ENCODE assay signal across 18 cellular contexts in genomic region chr3:116939550-116939949, GRCh38.
DNase-seq lines count a peak whose midpoint lies in the region; FAIRE-seq and TF ChIP-seq lines count a peak whose summit lies in the region.
"Had no signal": no experiment of that assay in that cellular context is flagged by ENCODE, and none has a peak within 500 bp of the region (broad histone marks: within the 10 kb centered on the region; RNA-seq: fewer than 3 reads in every experiment).

No MANE protein-coding gene starts in this region.

- H3K27ac ChIP-seq in mesendoderm (ENCODE audit: low read depth, low read length) = no peak overlapping the region
- H3K27ac ChIP-seq in small intestine (ENCODE audit: low read depth in 1 of 2, low read length in 1 of 2) = no peak overlapping the region
- H3K27ac ChIP-seq in uterus = no peak overlapping the region
- H3K27ac ChIP-seq: C4-2B, GM23248 had no signal

- H3K23ac ChIP-seq in mesendoderm (ENCODE audit: low read length) = no peak overlapping the region

- TF ChIP-seq POLR2A in uterus (IDR thresholded peaks at IDR 0.05) = no peak

- no peak for FAIRE-seq in bronchial epithelial cell (lab: Jason Lieb, UNC)
- FAIRE-seq in small intestine (lab: Jason Lieb, UNC) = no peak
- FAIRE-seq: D721Med, G401.6, GM12891, H54 had no signal

- H3K4me3 ChIP-seq in bronchial epithelial cell (ENCODE audit: low read depth, low read length) (no peak overlapping the region), mesendoderm (ENCODE audit: low read length) (no peak overlapping the region), small intestine (ENCODE audit: low read depth in 1 of 2, low read length in 2 of 2) (no peak overlapping the region), uterus (no peak overlapping the region)
- H3K4me3 ChIP-seq: GM23248 had no signal

- intact Hi-C loops in Calu3 (cut with micrococcal nuclease; ENCODE audit: unreplicated experiment) = no loop called here
- intact Hi-C loops in uterus (cut with DNase I; ENCODE audit: low total_unique reads) = no loop called here

- H4K8ac ChIP-seq in mesendoderm (ENCODE audit: low read depth, low read length) = no peak overlapping the region

- no TSS peak for BruUV-seq in Calu3 (replicated peaks; lab: Mats Ljungman, UMichigan)

- no peak overlapping the region for H3K4ac ChIP-seq in mesendoderm (ENCODE audit: low read depth, low read length)

- DNase-seq in Calu3 (peak; percentile 53), bronchial epithelial cell (ENCODE audit: low read depth) (peak; percentile 70), mesendoderm (peak; percentile 14), small intestine (peak; percentile 5), uterus (no peak), cortex of kidney (lab: John Stamatoyannopoulos, UW) (no peak), type B pancreatic cell (ENCODE audit: extremely low spot score, unreplicated experiment) (no peak)
- DNase-seq: ACHN; CD4-positive, alpha-beta memory T cell; DMS153; DMS79 treated with DMSO at 0.1 percent for 48 hours; GM23248 had no signal

- H3K9me3 Mint-ChIP-seq in Calu3 (ENCODE audit: low read depth, unreplicated experiment) = no peaks in the 10 kb centered on the region
- H3K9me3 Mint-ChIP-seq in type B pancreatic cell = peaks cover 9% of the 10 kb centered on the region

- no peak overlapping the region for H3K18ac ChIP-seq in mesendoderm (ENCODE audit: low read length)

- no peak for TF ChIP-seq CTCF in Calu3 (IDR thresholded peaks at IDR 0.05; ENCODE audit: unreplicated experiment)
- TF ChIP-seq CTCF in bronchial epithelial cell (IDR thresholded peaks at IDR 0.05; ENCODE audit: insufficient read depth, low read length, severe bottlenecking) = no peak
- no peak for TF ChIP-seq CTCF in uterus (IDR thresholded peaks at IDR 0.05)
- TF ChIP-seq CTCF in type B pancreatic cell (conservative IDR thresholded peaks at IDR 0.05) = no peak

- H2AK5ac ChIP-seq in mesendoderm (ENCODE audit: low read length) = no peak overlapping the region

- H3K36me3 ChIP-seq in bronchial epithelial cell (ENCODE audit: control insufficient read depth, insufficient read depth, low read length) (no peaks in the 10 kb centered on the region), mesendoderm (ENCODE audit: control insufficient read depth, insufficient read depth, low read length) (no peaks in the 10 kb centered on the region), small intestine (ENCODE audit: control insufficient read depth in 2 of 2, insufficient read depth in 2 of 2, low read length in 2 of 2) (no peaks in the 10 kb centered on the region), uterus (no peaks in the 10 kb centered on the region)

- H2BK5ac ChIP-seq in mesendoderm (ENCODE audit: low read length) = no peak overlapping the region

- no peaks in the 10 kb centered on the region for H3K79me2 ChIP-seq in mesendoderm (ENCODE audit: control insufficient read depth, insufficient read depth, low read length)

- no peak overlapping the region for H2BK120ac ChIP-seq in mesendoderm (ENCODE audit: low read depth, low read length)

- no peak overlapping the region for H4K5ac ChIP-seq in mesendoderm (ENCODE audit: low read length)

- H3K56ac ChIP-seq in mesendoderm (ENCODE audit: low read length) = peak overlapping the region; percentile 25

- H3K4me1 ChIP-seq in mesendoderm (ENCODE audit: control insufficient read depth, low read depth, low read length) (peaks cover 4% of the 10 kb centered on the region), small intestine (ENCODE audit: control insufficient read depth in 2 of 2, insufficient read depth in 1 of 2, low read depth in 1 of 2, low read length in 1 of 2) (no peaks in the 10 kb centered on the region), uterus (no peaks in the 10 kb centered on the region)

- H3K4me3 Mint-ChIP-seq in Calu3 (ENCODE audit: low read depth, unreplicated experiment) = no peak overlapping the region
- H3K4me3 Mint-ChIP-seq in type B pancreatic cell = no peak overlapping the region
- H3K4me3 Mint-ChIP-seq: B cell; CD4-positive, alpha-beta memory T cell had no signal

- H3K9me3 ChIP-seq in small intestine (ENCODE audit: control insufficient read depth, low read depth) (no peaks in the 10 kb centered on the region), uterus (no peaks in the 10 kb centered on the region)

- H3K27me3 ChIP-seq in bronchial epithelial cell (ENCODE audit: control insufficient read depth, insufficient read depth, low read length) (no peaks in the 10 kb centered on the region), mesendoderm (ENCODE audit: insufficient read depth, low read length, poor library complexity) (no peaks in the 10 kb centered on the region), small intestine (ENCODE audit: control insufficient read depth in 2 of 2, insufficient read depth in 2 of 2, low read length in 2 of 2) (no peaks in the 10 kb centered on the region), uterus (no peaks in the 10 kb centered on the region)

- CTCF ChIA-PET in Calu3 (lab: Charles Lee) = no interaction called here

- H3K4me2 ChIP-seq in mesendoderm (ENCODE audit: low read length) = no peak overlapping the region

- peaks cover 8% of the 10 kb centered on the region for H3K4me1 Mint-ChIP-seq in Calu3 (ENCODE audit: low read depth, unreplicated experiment)
- peaks cover 3% of the 10 kb centered on the region for H3K4me1 Mint-ChIP-seq in type B pancreatic cell (ENCODE audit: unreplicated experiment)
- H3K4me1 Mint-ChIP-seq: B cell; CD4-positive, alpha-beta memory T cell had no signal

- no peaks in the 10 kb centered on the region for H3K79me1 ChIP-seq in mesendoderm (ENCODE audit: low read length)

- no peak overlapping the region for H2BK15ac ChIP-seq in mesendoderm (replicated peaks; ENCODE audit: low read depth)

- no peak overlapping the region for H3K9ac ChIP-seq in mesendoderm (ENCODE audit: low read length)
- H3K9ac ChIP-seq: GM23248 had no signal

- H3K27me3 Mint-ChIP-seq in Calu3 (ENCODE audit: unreplicated experiment) = no peaks in the 10 kb centered on the region
- H3K27me3 Mint-ChIP-seq in type B pancreatic cell = no peaks in the 10 kb centered on the region
- H3K27me3 Mint-ChIP-seq: CD4-positive, alpha-beta memory T cell had no signal

- H3K27ac Mint-ChIP-seq in Calu3 (ENCODE audit: unreplicated experiment) = peak overlapping the region; percentile 30
- no peak overlapping the region for H3K27ac Mint-ChIP-seq in type B pancreatic cell
- H3K27ac Mint-ChIP-seq: B cell; CD4-positive, alpha-beta memory T cell had no signal

- H3K36me3 Mint-ChIP-seq in Calu3 (ENCODE audit: insufficient read depth, unreplicated experiment) = no peaks in the 10 kb centered on the region
- peaks cover 4% of the 10 kb centered on the region for H3K36me3 Mint-ChIP-seq in type B pancreatic cell
- H3K36me3 Mint-ChIP-seq: CD4-positive, alpha-beta memory T cell had no signal

Comparison
In these comparisons a context has a peak if more than half of its experiments do, and no peak if none do; other contexts are left out.
1. DNase-seq: peak in Calu3 (single experiment), bronchial epithelial cell (single experiment), mesendoderm (single experiment) and small intestine (single experiment); none in uterus (0 of 2), cortex of kidney (single experiment) and type B pancreatic cell (single experiment).